Comparison of ENCODE assay signal across 22 cellular contexts in the genomic region with DNA sequence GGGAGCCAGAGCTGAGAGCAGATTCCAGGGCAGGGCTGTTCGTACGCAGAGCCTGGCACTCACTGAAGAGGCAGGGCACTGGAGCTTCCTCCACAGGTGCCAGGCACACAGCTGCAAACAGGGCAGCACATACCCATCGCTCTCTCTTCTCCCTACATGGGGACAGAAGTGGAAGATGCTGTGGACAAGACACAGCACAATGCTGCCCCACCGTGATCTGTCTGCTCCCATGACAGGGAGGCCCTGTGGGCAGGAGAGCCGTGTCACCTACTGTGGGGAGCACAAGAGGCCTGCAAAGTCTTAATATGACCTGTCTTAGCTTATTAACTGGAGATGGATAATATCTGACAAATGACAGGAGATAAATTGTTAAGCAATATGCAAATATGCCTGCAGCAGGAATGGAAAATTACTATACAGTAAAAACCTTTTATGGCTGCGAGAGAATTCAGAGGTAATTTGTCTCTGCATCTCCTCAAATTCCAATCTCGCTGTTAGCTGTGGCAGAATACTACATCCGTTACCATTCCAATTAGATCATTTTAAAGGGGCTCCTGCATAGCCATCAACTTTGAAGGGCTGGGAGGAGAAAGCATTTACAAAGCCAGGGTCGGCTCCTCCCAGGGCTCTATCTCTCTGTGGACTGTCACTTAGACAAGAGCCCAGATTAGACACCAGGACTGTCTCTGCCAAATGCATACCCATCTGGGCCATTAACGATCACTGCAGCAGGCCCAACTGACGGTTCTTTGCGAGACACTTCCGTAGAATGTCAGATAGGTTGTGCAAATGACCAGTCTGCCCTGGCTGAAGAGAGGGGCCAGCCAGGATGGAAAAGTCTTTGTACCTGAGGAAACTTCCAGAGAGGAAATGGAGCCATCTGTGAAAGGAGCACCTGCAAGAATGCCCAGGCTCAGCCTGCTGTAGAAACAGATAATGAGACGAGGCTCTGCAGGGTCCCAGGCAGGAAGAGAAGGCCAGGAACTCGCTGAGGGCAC.
DNase-seq lines count a peak whose midpoint lies in the region; ATAC-seq and TF ChIP-seq lines count a peak whose summit lies in the region.
"Had no signal": no experiment of that assay in that cellular context is flagged by ENCODE, and none has a peak within 500 bp of the region (broad histone marks: within the 10 kb centered on the region; RNA-seq: fewer than 3 reads in every experiment).

No MANE protein-coding gene starts in this region.

- H3K4me3 Mint-ChIP-seq in activated CD8-positive, alpha-beta memory T cell treated with anti-CD3 and anti-CD28 coated beads, Interleukin-2, amount 10 ng/mL, durations not matched to agents 7 days and 5 days = no peak overlapping the region
- H3K4me3 Mint-ChIP-seq in glutamatergic neuron (ENCODE audit: unreplicated experiment) = no peak overlapping the region
- H3K4me3 Mint-ChIP-seq in CD4-positive, alpha-beta T cell = no peak overlapping the region
- H3K4me3 Mint-ChIP-seq: CD4-positive, CD25-positive, alpha-beta regulatory T cell had no signal

- CTCF ChIA-PET in activated CD8-positive, alpha-beta memory T cell treated with anti-CD3 and anti-CD28 coated beads, Interleukin-2, amount 10 ng/mL, durations not matched to agents 7 days and 5 days (lab: Charles Lee) = no interaction called here
- CTCF ChIA-PET in CD4-positive, alpha-beta T cell (lab: Charles Lee) = no interaction called here

- no peak overlapping the region for H3K27ac ChIP-seq in spleen
- H3K27ac ChIP-seq in CD4-positive, alpha-beta T cell (ENCODE audit: low read depth, low read length) = no peak overlapping the region
- H3K27ac ChIP-seq: BLaER1, GM23248, Peyer's patch, SK-N-MC had no signal

- H3K4me1 Mint-ChIP-seq in activated CD8-positive, alpha-beta memory T cell treated with anti-CD3 and anti-CD28 coated beads, Interleukin-2, amount 10 ng/mL, durations not matched to agents 7 days and 5 days = peaks cover 13% of the 10 kb centered on the region
- H3K4me1 Mint-ChIP-seq in glutamatergic neuron (ENCODE audit: low read depth, unreplicated experiment) = peaks cover 35% of the 10 kb centered on the region
- no peaks in the 10 kb centered on the region for H3K4me1 Mint-ChIP-seq in CD4-positive, alpha-beta T cell (ENCODE audit: low read depth)

- POLR2A ChIA-PET in CD4-positive, alpha-beta T cell (lab: Charles Lee) = no interaction called here

- no peaks in the 10 kb centered on the region for H3K36me3 ChIP-seq in spleen
- H3K36me3 ChIP-seq: BLaER1, MG63, Peyer's patch had no signal

- H3K4me3 ChIP-seq in spleen = no peak overlapping the region
- H3K4me3 ChIP-seq: BLaER1, GM23248, MG63, Peyer's patch, SK-N-MC had no signal

- peaks cover 3% of the 10 kb centered on the region for H3K27me3 Mint-ChIP-seq in activated CD8-positive, alpha-beta memory T cell treated with anti-CD3 and anti-CD28 coated beads, Interleukin-2, amount 10 ng/mL, durations not matched to agents 7 days and 5 days
- H3K27me3 Mint-ChIP-seq in glutamatergic neuron (ENCODE audit: unreplicated experiment) = peaks cover 8% of the 10 kb centered on the region
- no peaks in the 10 kb centered on the region for H3K27me3 Mint-ChIP-seq in CD4-positive, alpha-beta T cell
- H3K27me3 Mint-ChIP-seq: CD4-positive, CD25-positive, alpha-beta regulatory T cell had no signal

- H3K27ac Mint-ChIP-seq in activated CD8-positive, alpha-beta memory T cell treated with anti-CD3 and anti-CD28 coated beads, Interleukin-2, amount 10 ng/mL, durations not matched to agents 7 days and 5 days = no peak overlapping the region
- peak overlapping the region; percentile 28 for H3K27ac Mint-ChIP-seq in glutamatergic neuron (ENCODE audit: unreplicated experiment)
- no peak overlapping the region for H3K27ac Mint-ChIP-seq in CD4-positive, alpha-beta T cell

- no peaks in the 10 kb centered on the region for H3K9me3 ChIP-seq in spleen
- no peaks in the 10 kb centered on the region for H3K9me3 ChIP-seq in CD4-positive, alpha-beta T cell (ENCODE audit: control insufficient read depth, low read length)
- H3K9me3 ChIP-seq: BLaER1, MG63, Peyer's patch had no signal

- ATAC-seq in activated CD8-positive, alpha-beta memory T cell treated with anti-CD3 and anti-CD28 coated beads, Interleukin-2, amount 10 ng/mL, durations not matched to agents 7 days and 5 days = no peak
- ATAC-seq in HG02884 (IDR thresholded peaks at IDR 0.05; ENCODE audit: unreplicated experiment) (no peak), HG03175 (IDR thresholded peaks at IDR 0.05; ENCODE audit: unreplicated experiment) (no peak)
- no peak for ATAC-seq in CD4-positive, alpha-beta T cell (ENCODE audit: poor library complexity)

- intact Hi-C loops in spleen (cut with DNase I; ENCODE audit: low total_unique reads) = no loop called here
- intact Hi-C loops in CD4-positive, alpha-beta T cell (cut with DNase I, micrococcal nuclease) = no loop called here

- no peaks in the 10 kb centered on the region for H3K36me3 Mint-ChIP-seq in activated CD8-positive, alpha-beta memory T cell treated with anti-CD3 and anti-CD28 coated beads, Interleukin-2, amount 10 ng/mL, durations not matched to agents 7 days and 5 days
- no peaks in the 10 kb centered on the region for H3K36me3 Mint-ChIP-seq in glutamatergic neuron (ENCODE audit: unreplicated experiment)
- no peaks in the 10 kb centered on the region for H3K36me3 Mint-ChIP-seq in CD4-positive, alpha-beta T cell (ENCODE audit: low read depth)
- H3K36me3 Mint-ChIP-seq: CD4-positive, CD25-positive, alpha-beta regulatory T cell had no signal

- no peaks in the 10 kb centered on the region for H3K4me1 ChIP-seq in spleen
- H3K4me1 ChIP-seq: Peyer's patch had no signal

- TF ChIP-seq CTCF in glutamatergic neuron (IDR thresholded peaks at IDR 0.05; ENCODE audit: partially characterized antibody, unreplicated experiment) = no peak
- no peak for TF ChIP-seq CTCF in spleen (IDR thresholded peaks at IDR 0.05 in 8 of 11, conservative IDR thresholded peaks at IDR 0.05 in 3 of 11)
- TF ChIP-seq CTCF in CD4-positive, alpha-beta T cell (IDR thresholded peaks at IDR 0.05) = no peak

- DNase-seq in activated CD8-positive, alpha-beta memory T cell treated with anti-CD3 and anti-CD28 coated beads, Interleukin-2, amount 50 U/mL, for 48 hours = peak; percentile 28
- DNase-seq in activated CD8-positive, alpha-beta memory T cell treated with anti-CD3 and anti-CD28 coated beads, Interleukin-2, amount 10 ng/mL, durations not matched to agents 7 days and 5 days = no peak
- DNase-seq in glutamatergic neuron = no peak
- peak; percentile 42 for DNase-seq in spleen
- DNase-seq in CD4-positive, alpha-beta T cell = no peak
- DNase-seq in HuH-7 (ENCODE audit: low spot score) = no peak
- DNase-seq: CD4-positive, CD25-positive, alpha-beta regulatory T cell; DMS53; GM23248; H7; IMR-90; KG1; MG63; NCI-H1105 treated with DMSO at 0.1 percent for 48 hours; NCI-H2029 treated with DMSO at 0.1 percent for 48 hours; NCI-H446 treated with DMSO at 0.1 percent for 48 hours; SHP77 treated with DMSO at 0.1 percent for 48 hours had no signal

- no peak for TF ChIP-seq POLR2A in spleen (IDR thresholded peaks at IDR 0.05)

- H3K9me3 Mint-ChIP-seq in activated CD8-positive, alpha-beta memory T cell treated with anti-CD3 and anti-CD28 coated beads, Interleukin-2, amount 10 ng/mL, durations not matched to agents 7 days and 5 days (ENCODE audit: low read depth) = no peaks in the 10 kb centered on the region
- H3K9me3 Mint-ChIP-seq in glutamatergic neuron (ENCODE audit: unreplicated experiment) = peaks cover 3% of the 10 kb centered on the region
- H3K9me3 Mint-ChIP-seq in CD4-positive, alpha-beta T cell = no peaks in the 10 kb centered on the region

- no peaks in the 10 kb centered on the region for H3K27me3 ChIP-seq in spleen (replicated peaks in 1 of 7)
- H3K27me3 ChIP-seq in CD4-positive, alpha-beta T cell (ENCODE audit: control insufficient read depth, insufficient read depth, low read length) = no peaks in the 10 kb centered on the region
- H3K27me3 ChIP-seq: BLaER1, MG63, Peyer's patch had no signal

- 78 to 86% (median 83%) methylated on average over 15 of the region's 15 CpGs for WGBS in spleen, 5 donors

Comparison
In these comparisons a context has a peak if more than half of its experiments do, and no peak if none do; other contexts are left out.
1. DNase-seq: peak in activated CD8-positive, alpha-beta memory T cell treated with anti-CD3 and anti-CD28 coated beads, Interleukin-2, amount 50 U/mL, for 48 hours (single experiment) and spleen (single experiment); none in activated CD8-positive, alpha-beta memory T cell treated with anti-CD3 and anti-CD28 coated beads, Interleukin-2, amount 10 ng/mL, durations not matched to agents 7 days and 5 days (single experiment), glutamatergic neuron (single experiment), CD4-positive, alpha-beta T cell (0 of 10) and HuH-7 (single experiment).